Comparison of ENCODE assay signal across 9 cellular contexts in the genomic region with DNA sequence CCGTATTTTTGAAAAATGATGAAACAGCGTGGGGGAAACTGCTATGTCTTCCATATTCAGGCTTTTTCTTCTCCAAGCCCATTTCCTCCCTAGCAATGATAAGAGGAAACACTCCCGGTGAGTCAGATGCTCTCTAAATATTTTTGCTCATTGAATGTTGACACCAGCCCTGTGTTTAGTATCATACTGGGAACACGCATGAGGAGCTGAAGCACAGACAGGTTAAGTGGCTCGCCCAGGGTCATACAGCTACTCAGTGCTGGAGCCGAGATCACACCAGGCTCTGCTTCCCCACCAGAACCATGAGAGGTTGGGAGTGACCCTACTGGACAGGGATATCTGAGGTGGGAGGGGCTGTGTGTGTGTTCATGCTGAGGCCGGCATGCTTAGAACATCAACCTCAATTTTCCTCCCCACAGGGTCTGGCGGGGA. TPM values are rescaled to one million over a fixed set of nuclear protein-coding genes. Genes with fewer than 3 reads are reported as not detected.
DNase-seq lines count a peak whose midpoint lies in the region; ATAC-seq and FAIRE-seq lines count a peak whose summit lies in the region.
"Had no signal": no experiment of that assay in that cellular context is flagged by ENCODE, and none has a peak within 500 bp of the region (broad histone marks: within the 10 kb centered on the region; RNA-seq: fewer than 3 reads in every experiment).

No MANE protein-coding gene starts in this region.

- no peak for DNase-seq in activated T-cell treated with anti-CD3 and anti-CD28 coated beads, Interleukin-2, amount 50 U/mL, for 4 hours
- DNase-seq in activated T-cell treated with anti-CD3 and anti-CD28 coated beads for 4 hours = no peak
- peak; percentile 41 for DNase-seq in RCC 7860 (ENCODE audit: low spot score)
- DNase-seq in fibroblast of gingiva (ENCODE audit: low read depth) = peak; percentile 3
- DNase-seq in HuH-7.5 (ENCODE audit: low spot score) = no peak
- DNase-seq in KG1 (lab: John Stamatoyannopoulos, UW) = no peak

- peaks cover 2% of the 10 kb centered on the region for H3K36me3 Mint-ChIP-seq in activated T-cell treated with anti-CD3 and anti-CD28 coated beads, Interleukin-2, amount 50 U/mL, for 4 hours (ENCODE audit: insufficient read depth)
- H3K36me3 Mint-ChIP-seq in stimulated activated memory B cell treated with anti-CD40 and anti-IgM and Interleukin-4, amounts not matched to agents 10 μg/mL and 1 μg/mL and 100 μg/mL, for 72 hours = peaks cover 3% of the 10 kb centered on the region

- H3K9me3 Mint-ChIP-seq in activated T-cell treated with anti-CD3 and anti-CD28 coated beads, Interleukin-2, amount 50 U/mL, for 4 hours = peaks cover 8% of the 10 kb centered on the region
- peaks cover 2% of the 10 kb centered on the region for H3K9me3 Mint-ChIP-seq in stimulated activated memory B cell treated with anti-CD40 and anti-IgM and Interleukin-4, amounts not matched to agents 10 μg/mL and 1 μg/mL and 100 μg/mL, for 72 hours

- ATAC-seq in activated T-cell treated with anti-CD3 and anti-CD28 coated beads, Interleukin-2, amount 50 U/mL, for 4 hours = peak; percentile 7 to 9
- ATAC-seq in stimulated activated memory B cell treated with anti-CD40 and anti-IgM and Interleukin-4, amounts not matched to agents 10 μg/mL and 1 μg/mL and 100 μg/mL, for 72 hours = no peak
- no peak for ATAC-seq in HG03135 (IDR thresholded peaks at IDR 0.05; ENCODE audit: unreplicated experiment)

- no peaks in the 10 kb centered on the region for H3K27me3 Mint-ChIP-seq in activated T-cell treated with anti-CD3 and anti-CD28 coated beads, Interleukin-2, amount 50 U/mL, for 4 hours (ENCODE audit: low read depth)
- H3K27me3 Mint-ChIP-seq in stimulated activated memory B cell treated with anti-CD40 and anti-IgM and Interleukin-4, amounts not matched to agents 10 μg/mL and 1 μg/mL and 100 μg/mL, for 72 hours = peaks cover 30% of the 10 kb centered on the region

- peaks cover 43% of the 10 kb centered on the region for H3K4me1 Mint-ChIP-seq in activated T-cell treated with anti-CD3 and anti-CD28 coated beads, Interleukin-2, amount 50 U/mL, for 4 hours (ENCODE audit: low read depth)
- peaks cover 28% of the 10 kb centered on the region for H3K4me1 Mint-ChIP-seq in stimulated activated memory B cell treated with anti-CD40 and anti-IgM and Interleukin-4, amounts not matched to agents 10 μg/mL and 1 μg/mL and 100 μg/mL, for 72 hours

- H3K27ac Mint-ChIP-seq in stimulated activated memory B cell treated with anti-CD40 and anti-IgM and Interleukin-4, amounts not matched to agents 10 μg/mL and 1 μg/mL and 100 μg/mL, for 72 hours = peak overlapping the region; percentile 0

- peak overlapping the region; percentile 67 for H3K4me3 Mint-ChIP-seq in activated T-cell treated with anti-CD3 and anti-CD28 coated beads, Interleukin-2, amount 50 U/mL, for 4 hours
- no peak overlapping the region for H3K4me3 Mint-ChIP-seq in stimulated activated memory B cell treated with anti-CD40 and anti-IgM and Interleukin-4, amounts not matched to agents 10 μg/mL and 1 μg/mL and 100 μg/mL, for 72 hours
- H3K4me3 Mint-ChIP-seq: neural crest cell had no signal

- FAIRE-seq in RCC 7860 (lab: Jason Lieb, UNC) = no peak

RNA-seq across cellular contexts. Expression of a gene that starts 37.8 kb away (rescaled TPM):
- 10 to 100 TPM in 1 of 3 donors, 1 to 10 TPM in 2; 3.6 to 11.9 (median 6.7) TPM for total RNA-seq in activated T-cell treated with anti-CD3 and anti-CD28 coated beads, Interleukin-2, amount 50 U/mL, for 4 hours

RNA-seq across cellular contexts. Expression of a gene that starts 48.2 kb away (rescaled TPM):
- total RNA-seq in activated T-cell treated with anti-CD3 and anti-CD28 coated beads, Interleukin-2, amount 50 U/mL, for 4 hours = 1 to 10 TPM; 1.7 to 6.7 (median 6.5) TPM

RNA-seq across cellular contexts. Expression of a gene that starts 54.3 kb away (rescaled TPM):
- total RNA-seq in activated T-cell treated with anti-CD3 and anti-CD28 coated beads, Interleukin-2, amount 50 U/mL, for 4 hours = 1 to 10 TPM; 4.6 to 8.9 (median 6.9) TPM

Comparison
In these comparisons a context has a peak if more than half of its experiments do, and no peak if none do; other contexts are left out.
1. ATAC-seq: peak in activated T-cell treated with anti-CD3 and anti-CD28 coated beads, Interleukin-2, amount 50 U/mL, for 4 hours (2 of 2); none in stimulated activated memory B cell treated with anti-CD40 and anti-IgM and Interleukin-4, amounts not matched to agents 10 μg/mL and 1 μg/mL and 100 μg/mL, for 72 hours (single experiment) and HG03135 (single experiment).
2. DNase-seq: peak in RCC 7860 (single experiment) and fibroblast of gingiva (single experiment); none in activated T-cell treated with anti-CD3 and anti-CD28 coated beads, Interleukin-2, amount 50 U/mL, for 4 hours (single experiment), activated T-cell treated with anti-CD3 and anti-CD28 coated beads for 4 hours (single experiment), HuH-7.5 (single experiment) and KG1 (single experiment).